ENCODE assay signal across 19 cellular contexts in the genomic region with DNA sequence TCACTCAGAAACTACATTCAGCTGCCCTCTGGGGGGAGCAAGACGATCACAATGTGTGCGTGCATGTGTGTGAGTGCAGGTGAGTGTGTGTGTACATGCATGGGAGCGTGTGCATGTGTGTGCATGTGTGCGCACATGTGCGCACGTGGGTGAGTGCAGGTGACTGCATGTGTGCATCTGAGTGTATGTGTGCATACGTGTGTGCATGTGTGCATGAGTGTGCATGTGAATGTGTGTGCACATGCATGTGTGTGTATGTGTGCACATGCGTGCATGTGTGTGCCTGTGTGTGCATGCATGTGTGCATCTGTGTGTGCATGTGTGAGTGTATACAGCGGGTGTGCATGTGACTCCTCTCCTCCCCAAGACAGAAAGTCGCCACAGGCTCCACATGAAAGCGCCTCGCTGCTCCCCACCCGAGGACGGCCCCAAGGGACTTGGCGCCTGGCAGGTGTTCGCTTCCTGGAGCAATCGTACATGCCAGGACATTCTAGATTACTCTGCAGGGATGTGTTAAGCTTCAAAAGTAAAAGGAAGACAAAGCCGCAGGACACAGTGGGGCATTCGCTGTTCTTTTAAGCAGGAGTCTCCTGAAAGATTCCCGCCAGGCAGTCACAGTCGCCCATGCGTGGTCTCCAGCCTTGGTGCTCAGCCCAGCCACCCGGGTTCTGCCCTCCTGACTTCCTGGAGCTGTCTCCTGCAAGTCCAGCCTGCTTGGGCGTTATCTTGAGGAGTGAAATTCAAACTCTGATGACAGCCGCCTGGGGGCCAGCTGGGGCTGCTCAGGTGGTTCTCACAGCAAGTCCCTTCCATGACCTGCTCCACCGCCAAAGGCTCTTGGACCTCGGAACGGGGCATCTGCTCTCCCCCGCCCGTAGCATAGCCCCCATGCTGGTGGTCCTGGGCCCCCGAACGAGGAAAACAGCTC. TPM values are rescaled to one million over a fixed set of nuclear protein-coding genes. Genes with fewer than 3 reads are reported as not detected.
"Had no signal": no experiment of that assay in that cellular context is flagged by ENCODE, and none has a peak within 500 bp of the region (broad histone marks: within the 10 kb centered on the region; RNA-seq: fewer than 3 reads in every experiment).

No MANE protein-coding gene starts in this region.

- H3K4me3 ChIP-seq: psoas muscle, stomach, thoracic aorta had no signal

- ATAC-seq: psoas muscle had no signal

- H3K36me3 ChIP-seq: stomach, thoracic aorta had no signal

- H3K9me3 ChIP-seq: psoas muscle, stomach, thoracic aorta had no signal

- DNase-seq: activated B cell treated with CpG ODN at 0.5 μM for 24 hours; activated CD4-positive, alpha-beta T cell treated with anti-CD3 and anti-CD28 coated beads, Interleukin-2, amount 10 ng/mL, durations not matched to agents 24 days and 14 days; activated CD8-positive, alpha-beta memory T cell treated with anti-CD3 and anti-CD28 coated beads for 24 hours; activated naive CD4-positive, alpha-beta T cell; activated naive CD8-positive, alpha-beta T cell treated with anti-CD3 and anti-CD28 coated beads, Interleukin-2, amount 10 ng/mL, durations not matched to agents 7 days and 5 days; cerebellar nuclear complex; effector CD8-positive, alpha-beta T cell; foreskin melanocyte; kidney glomerular epithelial cell; mesendoderm; natural killer cell; psoas muscle; stimulated activated CD4-positive, alpha-beta T cell treated with anti-CD3 and anti-CD28 coated beads, Interleukin-1b, Interleukin-23, amount 100 ng/mL, for 48 hours; stomach; T-helper 2 cell had no signal

- H3K27ac ChIP-seq: psoas muscle, stomach, thoracic aorta had no signal

- H3K4me1 ChIP-seq: psoas muscle, stomach had no signal

RNA-seq across cellular contexts. Expression of a gene that starts 41.9 kb away (rescaled TPM):
- total RNA-seq: activated B cell treated with CpG ODN at 0.5 μM for 24 hours; activated CD4-positive, alpha-beta T cell treated with anti-CD3 and anti-CD28 coated beads, Interleukin-2, amount 10 ng/mL, durations not matched to agents 24 days and 14 days; activated naive CD8-positive, alpha-beta T cell treated with anti-CD3 and anti-CD28 coated beads, Interleukin-2, amount 10 ng/mL, durations not matched to agents 7 days and 5 days; activated T-helper 1 cell treated with anti-CD3 and anti-CD28 coated beads, Interleukin-12 subunit alpha, Interleukin-12 subunit beta, Interleukin-2, Interleukin-4 antibody, amounts not matched to agents 30 ng/mL and 10 ng/mL and 1 ng/mL, durations not matched to agents 14 hours and 24 hours and 36 hours; fibroblast of lung; natural killer cell; osteoblast; thoracic aorta had no signal
- polyA plus RNA-seq: fibroblast of lung, stomach had no signal
